ENCODE assay signal across 8 cellular contexts in the genomic region with DNA sequence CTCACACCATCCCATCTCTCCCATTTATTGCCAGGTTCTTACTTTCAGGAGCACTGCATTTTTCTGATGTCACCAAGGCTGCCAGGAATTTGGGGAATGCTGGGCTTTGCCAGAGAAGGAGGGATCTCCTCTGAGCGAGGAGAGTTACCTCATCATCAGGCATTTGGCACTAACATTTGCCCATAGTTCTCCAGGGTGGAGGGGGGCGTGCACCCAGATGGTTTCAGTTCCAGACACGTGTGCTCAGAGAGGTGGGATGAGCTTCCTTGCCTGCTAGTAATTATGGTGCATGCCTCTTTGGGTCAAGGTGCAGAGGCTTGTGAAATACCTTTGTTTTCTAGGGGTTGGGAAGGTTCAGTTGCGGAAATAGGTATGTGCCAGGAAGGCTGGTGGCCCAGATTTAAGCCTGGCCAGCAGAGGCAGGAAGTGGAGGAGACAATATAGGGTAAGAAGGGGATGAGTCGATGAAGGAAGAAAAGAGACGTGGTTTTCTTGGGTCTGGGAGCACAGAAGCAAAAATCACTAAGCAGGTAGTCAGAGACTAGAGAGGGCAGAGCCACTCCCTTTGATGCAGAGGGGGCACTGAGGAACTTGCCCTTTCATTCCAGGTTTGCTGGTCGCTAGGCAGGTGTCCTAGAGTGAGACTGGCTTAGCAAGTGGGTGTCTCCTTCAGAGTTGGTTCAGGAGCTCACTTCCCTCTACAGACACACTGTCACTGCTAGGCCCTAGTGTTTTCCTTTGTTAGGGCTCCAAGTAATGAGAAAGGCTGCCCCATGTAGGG. TPM values are rescaled to one million over a fixed set of nuclear protein-coding genes. Genes with fewer than 3 reads are reported as not detected.
DNase-seq lines count a peak whose midpoint lies in the region; ATAC-seq and TF ChIP-seq lines count a peak whose summit lies in the region.

No MANE protein-coding gene starts in this region.

- POLR2A ChIA-PET in HEK293T (lab: Yijun Ruan, JAX), result no interaction called here

- DNase-seq in ELR (ENCODE audit: low read depth) (peak; percentile 92), Peyer's patch (peak in 2 of 3 donors; percentile 71 to 76), fibroblast of lung (ENCODE audit: low read depth in 2 of 2) (peak; percentile 80 to 97), osteocyte (ENCODE audit: extremely low spot score, unreplicated experiment) (no peak), superior temporal gyrus (ENCODE audit: extremely low spot score) (no peak), HEK293T (ENCODE audit: extremely low spot score) (no peak), nucleus accumbens (lab: John Stamatoyannopoulos, UW) (no peak)

- CTCF ChIA-PET in HEK293T (lab: Yijun Ruan, JAX), result no interaction called here

- peak in 1 of 2 donors; percentile 37 for TF ChIP-seq POLR2A in Peyer's patch (IDR thresholded peaks at IDR 0.05)

- peak overlapping the region; percentile 44 for H3K4me3 Mint-ChIP-seq in osteocyte (ENCODE audit: unreplicated experiment)

- no peaks in the 10 kb centered on the region for H3K9me3 ChIP-seq in Peyer's patch
- no peaks in the 10 kb centered on the region for H3K9me3 ChIP-seq in fibroblast of lung (ENCODE audit: control insufficient read depth, insufficient read depth, low read depth, low read length)

- H4K20me1 ChIP-seq in fibroblast of lung (ENCODE audit: control insufficient read depth, extremely low read depth, insufficient read depth, low read length), result no peaks in the 10 kb centered on the region

- H3K27ac Mint-ChIP-seq in osteocyte (ENCODE audit: unreplicated experiment), result peak overlapping the region; percentile 86

- H3K27ac ChIP-seq in Peyer's patch (peak overlapping the region in 3 of 4 donors; percentile 58 to 91 (median 73)), fibroblast of lung (ENCODE audit: insufficient read depth, low read length) (peak overlapping the region; percentile 50)

- TF ChIP-seq CTCF in Peyer's patch (IDR thresholded peaks at IDR 0.05) (peak in 3 of 6 experiments; percentile 8 to 21 (median 9)), fibroblast of lung (conservative IDR thresholded peaks at IDR 0.05 in 1 of 2, IDR thresholded peaks at IDR 0.05 in 1 of 2; ENCODE audit: low read depth in 1 of 2, low read length in 2 of 2) (no peak), osteocyte (IDR thresholded peaks at IDR 0.05) (no peak)

- H3K36me3 Mint-ChIP-seq in osteocyte (ENCODE audit: unreplicated experiment), result peaks cover 2% of the 10 kb centered on the region

- no peaks in the 10 kb centered on the region for H3K36me3 ChIP-seq in Peyer's patch
- no peaks in the 10 kb centered on the region for H3K36me3 ChIP-seq in fibroblast of lung (ENCODE audit: control insufficient read depth, insufficient read depth, low read length)

- H3K4me1 ChIP-seq in Peyer's patch (peaks cover 0 to 32% (median 0%) of the 10 kb centered on the region in 4 donors), fibroblast of lung (ENCODE audit: control insufficient read depth, extremely low read depth, insufficient read depth, low read length) (peaks cover 36% of the 10 kb centered on the region)

- no peak overlapping the region for H3K9ac ChIP-seq in fibroblast of lung (ENCODE audit: insufficient read depth, low read length)

- H3K4me2 ChIP-seq in fibroblast of lung (ENCODE audit: extremely low read depth, insufficient read depth, low read length), result peak overlapping the region; percentile 55

- H3K4me1 Mint-ChIP-seq in osteocyte (ENCODE audit: unreplicated experiment), result peaks cover 30% of the 10 kb centered on the region

- H3K27me3 Mint-ChIP-seq in osteocyte (ENCODE audit: unreplicated experiment), result no peaks in the 10 kb centered on the region

- H3K9me3 Mint-ChIP-seq in osteocyte (ENCODE audit: unreplicated experiment), result no peaks in the 10 kb centered on the region

- no peak overlapping the region for H2AFZ ChIP-seq in fibroblast of lung (ENCODE audit: low read length)

- H3K4me3 ChIP-seq in Peyer's patch, result no peak overlapping the region
- peak overlapping the region in 1 of 4 experiments; percentile 9 for H3K4me3 ChIP-seq in fibroblast of lung (replicated peaks in 1 of 4; ENCODE audit: control extremely low read depth in 1 of 4, insufficient read depth in 1 of 4, low read depth in 3 of 4, low read length in 4 of 4)

- no peaks in the 10 kb centered on the region for H3K79me2 ChIP-seq in fibroblast of lung (ENCODE audit: control insufficient read depth, insufficient read depth, low read length)

- no peak for ATAC-seq in HG02642 (IDR thresholded peaks at IDR 0.05; ENCODE audit: poor library complexity, unreplicated experiment)

- no peaks in the 10 kb centered on the region for H3K27me3 ChIP-seq in Peyer's patch
- H3K27me3 ChIP-seq in fibroblast of lung (ENCODE audit: control insufficient read depth, insufficient read depth, low read length), result no peaks in the 10 kb centered on the region

TF ChIP-seq in HEK293T, 16 proteins besides CTCF, POLR2A, EP300 and RAD21:
- TF ChIP-seq, protein P1, sequence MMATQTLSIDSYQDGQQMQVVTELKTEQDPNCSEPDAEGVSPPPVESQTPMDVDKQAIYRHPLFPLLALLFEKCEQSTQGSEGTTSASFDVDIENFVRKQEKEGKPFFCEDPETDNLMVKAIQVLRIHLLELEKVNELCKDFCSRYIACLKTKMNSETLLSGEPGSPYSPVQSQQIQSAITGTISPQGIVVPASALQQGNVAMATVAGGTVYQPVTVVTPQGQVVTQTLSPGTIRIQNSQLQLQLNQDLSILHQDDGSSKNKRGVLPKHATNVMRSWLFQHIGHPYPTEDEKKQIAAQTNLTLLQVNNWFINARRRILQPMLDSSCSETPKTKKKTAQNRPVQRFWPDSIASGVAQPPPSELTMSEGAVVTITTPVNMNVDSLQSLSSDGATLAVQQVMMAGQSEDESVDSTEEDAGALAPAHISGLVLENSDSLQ (IDR thresholded peaks at IDR 0.05), result no peak
- TF ChIP-seq TARDBP (IDR thresholded peaks at IDR 0.05), result no peak
- no peak for TF ChIP-seq FOXM1 (IDR thresholded peaks at IDR 0.05; ENCODE audit: borderline replicate concordance)
- TF ChIP-seq FOXK2 (IDR thresholded peaks at IDR 0.05), result no peak
- TF ChIP-seq HDGF (IDR thresholded peaks at IDR 0.05; ENCODE audit: borderline replicate concordance), result no peak
- no peak for TF ChIP-seq NFRKB (IDR thresholded peaks at IDR 0.05)
- TF ChIP-seq CTBP1 (IDR thresholded peaks at IDR 0.05; ENCODE audit: borderline replicate concordance), result no peak
- no peak for TF ChIP-seq FOXA1 (IDR thresholded peaks at IDR 0.05)
- no peak for TF ChIP-seq SUZ12 (IDR thresholded peaks at IDR 0.05)
- TF ChIP-seq BHLHE40 (IDR thresholded peaks at IDR 0.05; ENCODE audit: borderline replicate concordance), result no peak
- TF ChIP-seq L3MBTL2 (conservative IDR thresholded peaks at IDR 0.05), result no peak
- TF ChIP-seq ELF4 (IDR thresholded peaks at IDR 0.05), result no peak

RNA-seq across cellular contexts. Expression of a gene that starts 7.2 kb away (rescaled TPM):
- total RNA-seq in Peyer's patch (10 to 100 TPM; 12.4 to 23.4 (median 19.3) TPM), fibroblast of lung (6.9 and 18.2 TPM in 2 replicates), osteocyte (7.1 and 9.0 TPM in 2 replicates)
- polyA plus RNA-seq in fibroblast of lung, result 16.7 and 24.7 TPM in 2 replicates
- 12.6 and 18.4 TPM in 2 replicates for polyA plus RNA-seq in fibroblast of lung (2012)
- polyA minus RNA-seq in fibroblast of lung (ENCODE audit: low replicate concordance), result 11.2 and 12.0 TPM in 2 replicates

RNA-seq across cellular contexts. Expression of a gene that starts 36.1 kb away (rescaled TPM):
- total RNA-seq in Peyer's patch (100 to 1,000 TPM in 3 of 4 donors, 10 to 100 TPM in 1; 34.7 to 180 (median 160) TPM), fibroblast of lung (under 0.01 and 0.17 TPM in 2 replicates), osteocyte (0.99 and 1.7 TPM in 2 replicates)
- 0.17 and 0.21 TPM in 2 replicates for polyA plus RNA-seq in fibroblast of lung
- 0.21 and 0.36 TPM in 2 replicates for polyA plus RNA-seq in fibroblast of lung (2012)
- not detected in 2 replicates for polyA minus RNA-seq in fibroblast of lung (ENCODE audit: low replicate concordance)

Comparison
In these comparisons a context has a peak if more than half of its experiments do, and no peak if none do; other contexts are left out.
1. DNase-seq: peak in ELR (single experiment), Peyer's patch (2 of 3) and fibroblast of lung (2 of 2); none in osteocyte (single experiment), superior temporal gyrus (single experiment), HEK293T (single experiment) and nucleus accumbens (0 of 56).
2. RNA of a gene that starts 36.1 kb away (total RNA-seq): 34.7 to 180 TPM in Peyer's patch; 0.99 to 1.7 TPM in osteocyte and under 0.01 to 0.17 TPM in fibroblast of lung; every median in the first group is over 10 times any median in the second.